Comparison of ENCODE assay signal across 11 cellular contexts in the genomic region with DNA sequence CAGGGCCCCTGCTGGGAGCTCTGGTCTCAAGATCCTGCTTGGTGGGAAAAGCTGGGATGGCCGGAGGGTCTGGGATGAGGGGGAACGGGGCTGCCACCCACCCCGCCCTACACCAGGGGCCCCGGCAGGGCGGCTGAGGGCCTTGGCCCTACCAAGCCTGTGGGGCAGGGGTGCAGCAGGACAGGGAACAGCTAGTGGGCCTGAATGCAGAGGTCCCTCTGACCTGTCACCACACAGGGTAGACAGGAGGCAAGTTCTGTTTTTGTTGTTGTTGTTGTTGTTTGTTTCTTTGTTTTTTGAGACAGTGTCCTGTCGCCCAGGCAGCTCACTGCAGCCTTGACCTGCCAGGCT. TPM values are rescaled to one million over a fixed set of nuclear protein-coding genes. Genes with fewer than 3 reads are reported as not detected.
A peak's percentile ranks its signal among the peaks of the same experiment; 100 is the strongest.
DNase-seq lines count a peak whose midpoint lies in the region; ATAC-seq and TF ChIP-seq lines count a peak whose summit lies in the region.
"Had no signal": no experiment of that assay in that cellular context is flagged by ENCODE, and none has a peak within 500 bp of the region (broad histone marks: within the 10 kb centered on the region; RNA-seq: fewer than 3 reads in every experiment).

No MANE protein-coding gene starts in this region.

- POLR2A ChIA-PET in OCI-LY7 (lab: Charles Lee), result interaction anchor here (0.6 to 1.2 kb wide), 3 partner anchors 24 to 557 kb away, joined by 3 to 4 read pairs (median 4); no protein-coding TSS in a partner anchor

- no peak overlapping the region for H3K27ac ChIP-seq in DOHH2 (ENCODE audit: low read depth, low read length)
- H3K27ac ChIP-seq in OCI-LY7 (ENCODE audit: low read depth, low read length, poor library complexity, severe bottlenecking), result no peak overlapping the region
- peak overlapping the region in 1 of 4 donors; percentile 41 for H3K27ac ChIP-seq in esophagus muscularis mucosa (replicated peaks in 1 of 4)
- H3K27ac ChIP-seq in osteoblast (ENCODE audit: low read depth, low read length), result no peak overlapping the region
- H3K27ac ChIP-seq: testis had no signal

- no peak for ATAC-seq in GM18498 (IDR thresholded peaks at IDR 0.05; ENCODE audit: unreplicated experiment)

- no peak for TF ChIP-seq CTCF in DOHH2 (IDR thresholded peaks at IDR 0.05; ENCODE audit: low read depth, low read length, poor library complexity, severe bottlenecking)
- TF ChIP-seq CTCF in OCI-LY7 (conservative IDR thresholded peaks at IDR 0.05; ENCODE audit: low read length), result no peak
- no peak for TF ChIP-seq CTCF in esophagus muscularis mucosa (IDR thresholded peaks at IDR 0.05)
- no peak for TF ChIP-seq CTCF in osteoblast (IDR thresholded peaks at IDR 0.05; ENCODE audit: extremely low read depth, low read depth, low read length)

- H3F3A ChIP-seq in DOHH2 (ENCODE audit: control insufficient read depth, insufficient read depth), result peaks cover 5% of the 10 kb centered on the region; the same call in 1 of the 2 replicates

- H2AFZ ChIP-seq in OCI-LY7 (ENCODE audit: low read length) (0 out of 2 replicates have a peak overlapping the region, but pooled peaks have one; percentile 19), osteoblast (ENCODE audit: low read length) (no peak overlapping the region)

- CTCF ChIA-PET in OCI-LY7 (lab: Charles Lee; ENCODE audit: unreplicated experiment), result interaction anchor here (0.7 kb wide), 1 partner anchor 23 kb away, joined by 3 read pairs; no protein-coding TSS in a partner anchor

- no peak for TF ChIP-seq EP300 in esophagus muscularis mucosa (IDR thresholded peaks at IDR 0.05)

- WGBS in esophagus muscularis mucosa, result 76% methylated on average over 6 of the region's 6 CpGs

- no peak for DNase-seq in OCI-LY7 (ENCODE audit: low spot score)
- no peak for DNase-seq in esophagus muscularis mucosa (ENCODE audit: extremely low spot score)
- no peak for DNase-seq in osteoblast (ENCODE audit: insufficient read length, low spot score, missing footprints)
- DNase-seq in amniotic stem cell (lab: John Stamatoyannopoulos, UW), result no peak
- DNase-seq in NCI-H2029 treated with DMSO at 0.1 percent for 48 hours (lab: John Stamatoyannopoulos, UW), result no peak
- no peak for DNase-seq in activated CD8-positive, alpha-beta memory T cell treated with anti-CD3 and anti-CD28 coated beads, Interleukin-2, amount 50 U/mL, for 4 hours
- DNase-seq: Caco-2, NCI-H774 had no signal

- H3K9me2 ChIP-seq in DOHH2 (replicated peaks; ENCODE audit: control insufficient read depth, low read length) (no peaks in the 10 kb centered on the region), OCI-LY7 (ENCODE audit: insufficient read depth, low read length) (no peaks in the 10 kb centered on the region)

- no TSS peak for BruUV-seq in OCI-LY7 (replicated peaks; lab: Mats Ljungman, UMichigan)

- H4K20me1 ChIP-seq in DOHH2 (ENCODE audit: control insufficient read depth, insufficient read depth, low read depth, low read length) (no peaks in the 10 kb centered on the region; the same call in 1 of the 2 replicates), OCI-LY7 (ENCODE audit: insufficient read depth, low read length) (no peaks in the 10 kb centered on the region), osteoblast (ENCODE audit: insufficient read depth, low read length) (no peaks in the 10 kb centered on the region)

- H3K4me3 ChIP-seq in DOHH2 (ENCODE audit: low read length), result peak overlapping the region; percentile 43
- H3K4me3 ChIP-seq in OCI-LY7 (ENCODE audit: low read depth, low read length, poor library complexity, severe bottlenecking), result peak overlapping the region; percentile 52
- H3K4me3 ChIP-seq in esophagus muscularis mucosa, result peak overlapping the region; percentile 40 to 49 (median 42)
- peak overlapping the region; percentile 51 for H3K4me3 ChIP-seq in osteoblast (ENCODE audit: insufficient read depth, low read length)
- H3K4me3 ChIP-seq: testis had no signal

- H3K4me2 ChIP-seq in DOHH2 (ENCODE audit: low read length) (peak overlapping the region; percentile 58), OCI-LY7 (ENCODE audit: low read length) (peak overlapping the region; percentile 63), osteoblast (ENCODE audit: insufficient read depth, low read length) (no peak overlapping the region)

- intact Hi-C loops in OCI-LY7 (cut with micrococcal nuclease; ENCODE audit: unreplicated experiment) (no loop called here), esophagus muscularis mucosa (cut with DNase I) (no loop called here)

- no peaks in the 10 kb centered on the region for H3K9me3 ChIP-seq in DOHH2 (ENCODE audit: control insufficient read depth, insufficient read depth, low read length)
- no peaks in the 10 kb centered on the region for H3K9me3 ChIP-seq in OCI-LY7 (ENCODE audit: low read length)
- no peaks in the 10 kb centered on the region for H3K9me3 ChIP-seq in esophagus muscularis mucosa
- H3K9me3 ChIP-seq in osteoblast (ENCODE audit: low read depth, low read length), result no peaks in the 10 kb centered on the region
- H3K9me3 ChIP-seq: Caco-2, testis had no signal

- no peaks in the 10 kb centered on the region for H3K27me3 ChIP-seq in DOHH2 (ENCODE audit: control insufficient read depth, low read length)
- H3K27me3 ChIP-seq in esophagus muscularis mucosa, result no peaks in the 10 kb centered on the region
- peaks cover 5% of the 10 kb centered on the region for H3K27me3 ChIP-seq in osteoblast (ENCODE audit: insufficient read depth, low read length)
- H3K27me3 ChIP-seq: testis had no signal

- H3K36me3 ChIP-seq in DOHH2 (ENCODE audit: control insufficient read depth, low read length) (peaks cover 18% of the 10 kb centered on the region), OCI-LY7 (ENCODE audit: insufficient read depth, low read length) (peaks cover 34% of the 10 kb centered on the region), esophagus muscularis mucosa (peaks cover 0 to 17% (median 2%) of the 10 kb centered on the region in 4 donors), osteoblast (ENCODE audit: insufficient read depth, low read length) (peaks cover 6% of the 10 kb centered on the region)

- H3K79me2 ChIP-seq in DOHH2 (ENCODE audit: control insufficient read depth, low read length) (no peaks in the 10 kb centered on the region), OCI-LY7 (ENCODE audit: insufficient read depth, low read depth, low read length) (no peaks in the 10 kb centered on the region), osteoblast (ENCODE audit: insufficient read depth, low read length) (no peaks in the 10 kb centered on the region)

- H3K4me1 ChIP-seq in DOHH2 (ENCODE audit: control insufficient read depth, low read length) (peaks cover 11% of the 10 kb centered on the region), OCI-LY7 (ENCODE audit: insufficient read depth, low read length, poor library complexity, severe bottlenecking) (peaks cover 16% of the 10 kb centered on the region), esophagus muscularis mucosa (peaks cover 12 to 45% (median 31%) of the 10 kb centered on the region in 4 donors), osteoblast (ENCODE audit: insufficient read depth, low read length) (no peaks in the 10 kb centered on the region)

- TF ChIP-seq POLR2A in esophagus muscularis mucosa (IDR thresholded peaks at IDR 0.05; ENCODE audit: low read depth), result no peak

RNA-seq across cellular contexts. Expression of a gene that starts 0.3 kb away (rescaled TPM):
- 2.8 and 3.6 TPM in 2 replicates for total RNA-seq in OCI-LY7 (2014; rRNA removed; shearing (Covaris generic))
- 6.2 and 6.8 TPM in 2 replicates for total RNA-seq in OCI-LY7 (2022)
- total RNA-seq in esophagus muscularis mucosa, result 10 to 100 TPM in 1 of 4 donors, 1 to 10 TPM in 3; 8.0 to 12.6 (median 9.1) TPM
- 6.5 TPM in 2 replicates for total RNA-seq in osteoblast

RNA-seq across cellular contexts. Expression of a gene that starts 9.9 kb away (rescaled TPM):
- 77.5 and 82.7 TPM in 2 replicates for total RNA-seq in OCI-LY7 (2014; rRNA removed; shearing (Covaris generic))
- total RNA-seq in OCI-LY7 (2022) (90.5 and 105 TPM in 2 replicates), esophagus muscularis mucosa (100 to 1,000 TPM in 2 of 4 donors, 10 to 100 TPM in 2; 89.3 to 106 (median 95.4) TPM), osteoblast (43.4 and 46.3 TPM in 2 replicates)

RNA-seq across cellular contexts. Expression of a gene that starts 18.7 kb away (rescaled TPM):
- total RNA-seq in OCI-LY7 (2014; rRNA removed; shearing (Covaris generic)), result 126 and 127 TPM in 2 replicates
- total RNA-seq in OCI-LY7 (2022) (119 and 128 TPM in 2 replicates), esophagus muscularis mucosa (10 to 100 TPM; 15.9 to 22.4 (median 17.7) TPM), osteoblast (0.88 and 1.4 TPM in 2 replicates)

RNA-seq across cellular contexts. Expression of a gene that starts 26.8 kb away (rescaled TPM):
- total RNA-seq in OCI-LY7 (2014; rRNA removed; shearing (Covaris generic)), result 51.9 and 64.2 TPM in 2 replicates
- total RNA-seq in OCI-LY7 (2022) (134 TPM in 2 replicates), esophagus muscularis mucosa (100 to 1,000 TPM in 1 of 4 donors, 10 to 100 TPM in 3; 50.7 to 102 (median 60.8) TPM), osteoblast (22.1 and 24.6 TPM in 2 replicates)

RNA-seq across cellular contexts. Expression of a gene that starts 27.8 kb away (rescaled TPM):
- 0.85 and 1.4 TPM in 2 replicates for total RNA-seq in OCI-LY7 (2014; rRNA removed; shearing (Covaris generic))
- total RNA-seq in OCI-LY7 (2022) (3.2 and 4.5 TPM in 2 replicates), esophagus muscularis mucosa (1 to 10 TPM; 3.6 to 6.9 (median 6.1) TPM), osteoblast (6.9 and 8.5 TPM in 2 replicates)

Comparison
In these comparisons a context has a peak if more than half of its experiments do, and no peak if none do; other contexts are left out.
1. RNA of a gene that starts 18.7 kb away (total RNA-seq): 119 to 128 TPM in OCI-LY7; 15.9 to 22.4 TPM in esophagus muscularis mucosa and 0.88 to 1.4 TPM in osteoblast; every median in the first group is over 4 times any median in the second.
2. Peak in every context shown above with its lines, with median percentiles within 50 percentile points of each other: H3K4me3 ChIP-seq.